10 cellular contexts compared by ENCODE assay signal in the genomic region with DNA sequence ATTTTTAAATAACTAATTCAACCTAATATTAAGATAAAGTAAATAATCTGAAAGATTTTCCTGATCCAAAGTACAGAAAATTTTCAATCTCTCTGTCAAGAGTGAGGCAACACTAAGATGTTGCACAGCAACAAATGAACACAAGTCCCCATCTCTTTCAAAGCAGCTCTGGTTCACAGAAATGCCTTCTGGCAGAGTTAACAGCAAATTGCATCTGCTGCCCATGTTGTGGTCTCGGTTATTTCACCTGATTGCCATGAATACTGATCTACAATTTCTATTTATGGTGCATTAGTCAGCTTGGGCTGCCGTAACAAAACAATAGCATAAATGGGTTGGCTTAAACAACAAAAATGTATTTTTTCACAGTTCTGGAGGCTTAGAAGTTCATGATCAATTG.
"Had no signal": no experiment of that assay in that cellular context is flagged by ENCODE, and none has a peak within 500 bp of the region (broad histone marks: within the 10 kb centered on the region; RNA-seq: fewer than 3 reads in every experiment).

No MANE protein-coding gene starts in this region.

- H3K4me1 ChIP-seq: pancreas, tibial artery had no signal

- H3K36me3 ChIP-seq: pancreas, tibial artery had no signal

- DNase-seq: activated CD4-positive, alpha-beta T cell treated with anti-CD3 and anti-CD28 coated beads for 48 hours; activated naive CD4-positive, alpha-beta T cell treated with anti-CD3 and anti-CD28 coated beads, Interleukin-2, amount 50 U/mL, for 16 hours; amniotic stem cell; kidney; left ventricle myocardium superior; pancreas; retina; small intestine; tibial artery had no signal

- ATAC-seq: left ventricle myocardium superior, WTC11 had no signal

- H3K27ac ChIP-seq: pancreas, tibial artery had no signal

- H3K9me3 ChIP-seq: pancreas had no signal

- H3K27me3 ChIP-seq: pancreas, tibial artery had no signal

- H3K4me3 ChIP-seq: pancreas, tibial artery had no signal
